In genomic region chr1:227728059-227728891, GRCh38 we compare ENCODE assay signal across 1 cellular context.
A peak's percentile ranks its signal among the peaks of the same experiment; 100 is the strongest.
TF ChIP-seq lines count a peak whose summit lies in the region.

No MANE protein-coding gene starts in this region.

TF ChIP-seq in HEK293, 187 proteins besides CTCF, POLR2A, EP300 and RAD21 (continued from another document and continues in another):
- no peak for TF ChIP-seq SCRT2 (tag by site-specific recombination; IDR thresholded peaks at IDR 0.05)
- no peak for TF ChIP-seq ZNF837 (tag by site-specific recombination; IDR thresholded peaks at IDR 0.05)
- no peak for TF ChIP-seq ZNF416 (tag by site-specific recombination; IDR thresholded peaks at IDR 0.05)
- TF ChIP-seq ZNF658 (tag by site-specific recombination; IDR thresholded peaks at IDR 0.05), result no peak
- 0 out of 2 replicates have a peak, but pooled peaks have one; percentile 27 for TF ChIP-seq KLF10 (tag by site-specific recombination; IDR thresholded peaks at IDR 0.05)
- TF ChIP-seq, protein P1, sequence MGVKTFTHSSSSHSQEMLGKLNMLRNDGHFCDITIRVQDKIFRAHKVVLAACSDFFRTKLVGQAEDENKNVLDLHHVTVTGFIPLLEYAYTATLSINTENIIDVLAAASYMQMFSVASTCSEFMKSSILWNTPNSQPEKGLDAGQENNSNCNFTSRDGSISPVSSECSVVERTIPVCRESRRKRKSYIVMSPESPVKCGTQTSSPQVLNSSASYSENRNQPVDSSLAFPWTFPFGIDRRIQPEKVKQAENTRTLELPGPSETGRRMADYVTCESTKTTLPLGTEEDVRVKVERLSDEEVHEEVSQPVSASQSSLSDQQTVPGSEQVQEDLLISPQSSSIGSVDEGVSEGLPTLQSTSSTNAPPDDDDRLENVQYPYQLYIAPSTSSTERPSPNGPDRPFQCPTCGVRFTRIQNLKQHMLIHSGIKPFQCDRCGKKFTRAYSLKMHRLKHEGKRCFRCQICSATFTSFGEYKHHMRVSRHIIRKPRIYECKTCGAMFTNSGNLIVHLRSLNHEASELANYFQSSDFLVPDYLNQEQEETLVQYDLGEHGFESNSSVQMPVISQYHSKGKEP (tag by site-specific recombination; IDR thresholded peaks at IDR 0.05), result peak; percentile 47; the same call in 1 of the 2 replicates
- no peak for TF ChIP-seq ZNF596 (tag by site-specific recombination; IDR thresholded peaks at IDR 0.05)
- TF ChIP-seq ZNF324 (tag by site-specific recombination; IDR thresholded peaks at IDR 0.05), result no peak; the same call in 1 of the 2 replicates
- no peak for TF ChIP-seq ZNF623 (tag by site-specific recombination; IDR thresholded peaks at IDR 0.05)
- TF ChIP-seq ZNF221 (tag by site-specific recombination; IDR thresholded peaks at IDR 0.05; ENCODE audit: borderline replicate concordance), result no peak
- peak; percentile 85 for TF ChIP-seq ZBTB20 (tag by site-specific recombination; IDR thresholded peaks at IDR 0.05)
- no peak for TF ChIP-seq ZNF501 (tag by site-specific recombination; IDR thresholded peaks at IDR 0.05)
- TF ChIP-seq ZBTB26 (tag by site-specific recombination; optimal IDR thresholded peaks at IDR 0.05), result peak; percentile 32
- no peak for TF ChIP-seq ZNF677 (tag by site-specific recombination; IDR thresholded peaks at IDR 0.05)
- no peak; the same call in 1 of the 2 replicates for TF ChIP-seq GLIS2 (tag by site-specific recombination; IDR thresholded peaks at IDR 0.05)
- TF ChIP-seq ZNF341 (tag by site-specific recombination; IDR thresholded peaks at IDR 0.05; ENCODE audit: low read depth), result no peak
- no peak for TF ChIP-seq REPIN1 (tag by site-specific recombination; IDR thresholded peaks at IDR 0.05; ENCODE audit: low read depth)
- no peak; the same call in none of the 2 replicates for TF ChIP-seq ZNF600 (tag by site-specific recombination; IDR thresholded peaks at IDR 0.05)
- TF ChIP-seq OVOL3 (tag by site-specific recombination; IDR thresholded peaks at IDR 0.05), result 0 out of 2 replicates have a peak, but pooled peaks have one; percentile 58
- peak; percentile 97 for TF ChIP-seq ZIC2 (tag by site-specific recombination; IDR thresholded peaks at IDR 0.05)
- no peak for TF ChIP-seq KLF7 (tag by site-specific recombination; IDR thresholded peaks at IDR 0.05; ENCODE audit: borderline replicate concordance)
- TF ChIP-seq ZNF629 (tag by site-specific recombination; IDR thresholded peaks at IDR 0.05), result no peak
- TF ChIP-seq PRDM6 (tag by site-specific recombination; IDR thresholded peaks at IDR 0.05), result no peak
- TF ChIP-seq ZNF274 (IDR thresholded peaks at IDR 0.05; ENCODE audit: low read length), result no peak
- TF ChIP-seq ZNF274 (tag by site-specific recombination; IDR thresholded peaks at IDR 0.05; ENCODE audit: borderline replicate concordance), result no peak
- TF ChIP-seq SCRT1 (tag by site-specific recombination; IDR thresholded peaks at IDR 0.05; ENCODE audit: borderline replicate concordance), result no peak
- no peak for TF ChIP-seq ZNF394 (tag by site-specific recombination; IDR thresholded peaks at IDR 0.05; ENCODE audit: borderline replicate concordance)
- no peak for TF ChIP-seq KLF16 (tag by site-specific recombination; IDR thresholded peaks at IDR 0.05)
- TF ChIP-seq, protein P2, sequence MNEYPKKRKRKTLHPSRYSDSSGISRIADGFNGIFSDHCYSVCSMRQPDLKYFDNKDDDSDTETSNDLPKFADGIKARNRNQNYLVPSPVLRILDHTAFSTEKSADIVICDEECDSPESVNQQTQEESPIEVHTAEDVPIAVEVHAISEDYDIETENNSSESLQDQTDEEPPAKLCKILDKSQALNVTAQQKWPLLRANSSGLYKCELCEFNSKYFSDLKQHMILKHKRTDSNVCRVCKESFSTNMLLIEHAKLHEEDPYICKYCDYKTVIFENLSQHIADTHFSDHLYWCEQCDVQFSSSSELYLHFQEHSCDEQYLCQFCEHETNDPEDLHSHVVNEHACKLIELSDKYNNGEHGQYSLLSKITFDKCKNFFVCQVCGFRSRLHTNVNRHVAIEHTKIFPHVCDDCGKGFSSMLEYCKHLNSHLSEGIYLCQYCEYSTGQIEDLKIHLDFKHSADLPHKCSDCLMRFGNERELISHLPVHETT (tag by site-specific recombination; IDR thresholded peaks at IDR 0.05), result peak; percentile 30; the same call in 1 of the 2 replicates
- peak; percentile 67 for TF ChIP-seq ZFP69B (tag by site-specific recombination; IDR thresholded peaks at IDR 0.05)
- no peak for TF ChIP-seq ZNF701 (tag by site-specific recombination; IDR thresholded peaks at IDR 0.05)
- no peak for TF ChIP-seq PRDM4 (tag by site-specific recombination; IDR thresholded peaks at IDR 0.05)
- no peak for TF ChIP-seq HOXA7 (CRISPR knock-in tag; IDR thresholded peaks at IDR 0.05; ENCODE audit: borderline replicate concordance)
- TF ChIP-seq ATF2 (tag by site-specific recombination; IDR thresholded peaks at IDR 0.05; ENCODE audit: low read depth), result no peak
- no peak for TF ChIP-seq TCF7L2 (IDR thresholded peaks at IDR 0.05; ENCODE audit: borderline replicate concordance, low read depth, low read length)
- TF ChIP-seq, protein P3, sequence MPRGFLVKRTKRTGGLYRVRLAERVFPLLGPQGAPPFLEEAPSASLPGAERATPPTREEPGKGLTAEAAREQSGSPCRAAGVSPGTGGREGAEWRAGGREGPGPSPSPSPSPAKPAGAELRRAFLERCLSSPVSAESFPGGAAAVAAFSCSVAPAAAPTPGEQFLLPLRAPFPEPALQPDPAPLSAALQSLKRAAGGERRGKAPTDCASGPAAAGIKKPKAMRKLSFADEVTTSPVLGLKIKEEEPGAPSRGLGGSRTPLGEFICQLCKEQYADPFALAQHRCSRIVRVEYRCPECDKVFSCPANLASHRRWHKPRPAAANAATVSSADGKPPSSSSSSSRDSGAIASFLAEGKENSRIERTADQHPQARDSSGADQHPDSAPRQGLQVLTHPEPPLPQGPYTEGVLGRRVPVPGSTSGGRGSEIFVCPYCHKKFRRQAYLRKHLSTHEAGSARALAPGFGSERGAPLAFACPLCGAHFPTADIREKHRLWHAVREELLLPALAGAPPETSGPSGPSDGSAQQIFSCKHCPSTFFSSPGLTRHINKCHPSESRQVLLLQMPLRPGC (tag by site-specific recombination; IDR thresholded peaks at IDR 0.05), result 0 out of 2 replicates have a peak, but pooled peaks have one; percentile 50
- TF ChIP-seq ZNF423 (tag by site-specific recombination; IDR thresholded peaks at IDR 0.05), result no peak
- no peak for TF ChIP-seq ZNF510 (tag by site-specific recombination; IDR thresholded peaks at IDR 0.05; ENCODE audit: insufficient replicate concordance)
- no peak for TF ChIP-seq ZNF654 (tag by site-specific recombination; IDR thresholded peaks at IDR 0.05; ENCODE audit: low read depth)
- TF ChIP-seq, protein P4, sequence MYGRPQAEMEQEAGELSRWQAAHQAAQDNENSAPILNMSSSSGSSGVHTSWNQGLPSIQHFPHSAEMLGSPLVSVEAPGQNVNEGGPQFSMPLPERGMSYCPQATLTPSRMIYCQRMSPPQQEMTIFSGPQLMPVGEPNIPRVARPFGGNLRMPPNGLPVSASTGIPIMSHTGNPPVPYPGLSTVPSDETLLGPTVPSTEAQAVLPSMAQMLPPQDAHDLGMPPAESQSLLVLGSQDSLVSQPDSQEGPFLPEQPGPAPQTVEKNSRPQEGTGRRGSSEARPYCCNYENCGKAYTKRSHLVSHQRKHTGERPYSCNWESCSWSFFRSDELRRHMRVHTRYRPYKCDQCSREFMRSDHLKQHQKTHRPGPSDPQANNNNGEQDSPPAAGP (tag by site-specific recombination; IDR thresholded peaks at IDR 0.05), result peak; percentile 78
- TF ChIP-seq ZNF175 (tag by site-specific recombination; IDR thresholded peaks at IDR 0.05), result no peak
- no peak for TF ChIP-seq ZNF37A (tag by site-specific recombination; IDR thresholded peaks at IDR 0.05)
- no peak for TF ChIP-seq ZNF48 (tag by site-specific recombination; IDR thresholded peaks at IDR 0.05)
- no peak for TF ChIP-seq ZNF792 (tag by site-specific recombination; IDR thresholded peaks at IDR 0.05)
- peak; percentile 86 for TF ChIP-seq ZBTB8A (tag by site-specific recombination; IDR thresholded peaks at IDR 0.05)
- no peak for TF ChIP-seq ZNF239 (tag by site-specific recombination; IDR thresholded peaks at IDR 0.05)
- TF ChIP-seq ZNF473 (tag by site-specific recombination; IDR thresholded peaks at IDR 0.05), result no peak
- TF ChIP-seq ZBTB17 (tag by site-specific recombination; IDR thresholded peaks at IDR 0.05), result no peak; the same call in 1 of the 2 replicates
- TF ChIP-seq SP2 (tag by site-specific recombination; IDR thresholded peaks at IDR 0.05), result peak; percentile 59
- TF ChIP-seq, protein P5, sequence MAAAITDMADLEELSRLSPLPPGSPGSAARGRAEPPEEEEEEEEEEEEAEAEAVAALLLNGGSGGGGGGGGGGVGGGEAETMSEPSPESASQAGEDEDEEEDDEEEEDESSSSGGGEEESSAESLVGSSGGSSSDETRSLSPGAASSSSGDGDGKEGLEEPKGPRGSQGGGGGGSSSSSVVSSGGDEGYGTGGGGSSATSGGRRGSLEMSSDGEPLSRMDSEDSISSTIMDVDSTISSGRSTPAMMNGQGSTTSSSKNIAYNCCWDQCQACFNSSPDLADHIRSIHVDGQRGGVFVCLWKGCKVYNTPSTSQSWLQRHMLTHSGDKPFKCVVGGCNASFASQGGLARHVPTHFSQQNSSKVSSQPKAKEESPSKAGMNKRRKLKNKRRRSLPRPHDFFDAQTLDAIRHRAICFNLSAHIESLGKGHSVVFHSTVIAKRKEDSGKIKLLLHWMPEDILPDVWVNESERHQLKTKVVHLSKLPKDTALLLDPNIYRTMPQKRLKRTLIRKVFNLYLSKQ (tag by site-specific recombination; IDR thresholded peaks at IDR 0.05; ENCODE audit: borderline replicate concordance), result no peak
- TF ChIP-seq ZNF211 (tag by site-specific recombination; IDR thresholded peaks at IDR 0.05; ENCODE audit: low read depth), result no peak
- TF ChIP-seq ZNF433 (tag by site-specific recombination; IDR thresholded peaks at IDR 0.05; ENCODE audit: low read depth), result no peak
- no peak for TF ChIP-seq ZNF449 (tag by site-specific recombination; IDR thresholded peaks at IDR 0.05)
- TF ChIP-seq ZNF202 (tag by site-specific recombination; IDR thresholded peaks at IDR 0.05; ENCODE audit: borderline replicate concordance), result no peak
- no peak for TF ChIP-seq MEIS1 (CRISPR knock-in tag; IDR thresholded peaks at IDR 0.05; ENCODE audit: borderline replicate concordance)
- TF ChIP-seq ZNF76 (tag by site-specific recombination; IDR thresholded peaks at IDR 0.05; ENCODE audit: borderline replicate concordance, low read depth), result peak; percentile 27; the same call in 1 of the 2 replicates
- TF ChIP-seq HOXC10 (CRISPR knock-in tag; IDR thresholded peaks at IDR 0.05), result no peak
